Comparison of ENCODE assay signal across 8 cellular contexts in the genomic region with DNA sequence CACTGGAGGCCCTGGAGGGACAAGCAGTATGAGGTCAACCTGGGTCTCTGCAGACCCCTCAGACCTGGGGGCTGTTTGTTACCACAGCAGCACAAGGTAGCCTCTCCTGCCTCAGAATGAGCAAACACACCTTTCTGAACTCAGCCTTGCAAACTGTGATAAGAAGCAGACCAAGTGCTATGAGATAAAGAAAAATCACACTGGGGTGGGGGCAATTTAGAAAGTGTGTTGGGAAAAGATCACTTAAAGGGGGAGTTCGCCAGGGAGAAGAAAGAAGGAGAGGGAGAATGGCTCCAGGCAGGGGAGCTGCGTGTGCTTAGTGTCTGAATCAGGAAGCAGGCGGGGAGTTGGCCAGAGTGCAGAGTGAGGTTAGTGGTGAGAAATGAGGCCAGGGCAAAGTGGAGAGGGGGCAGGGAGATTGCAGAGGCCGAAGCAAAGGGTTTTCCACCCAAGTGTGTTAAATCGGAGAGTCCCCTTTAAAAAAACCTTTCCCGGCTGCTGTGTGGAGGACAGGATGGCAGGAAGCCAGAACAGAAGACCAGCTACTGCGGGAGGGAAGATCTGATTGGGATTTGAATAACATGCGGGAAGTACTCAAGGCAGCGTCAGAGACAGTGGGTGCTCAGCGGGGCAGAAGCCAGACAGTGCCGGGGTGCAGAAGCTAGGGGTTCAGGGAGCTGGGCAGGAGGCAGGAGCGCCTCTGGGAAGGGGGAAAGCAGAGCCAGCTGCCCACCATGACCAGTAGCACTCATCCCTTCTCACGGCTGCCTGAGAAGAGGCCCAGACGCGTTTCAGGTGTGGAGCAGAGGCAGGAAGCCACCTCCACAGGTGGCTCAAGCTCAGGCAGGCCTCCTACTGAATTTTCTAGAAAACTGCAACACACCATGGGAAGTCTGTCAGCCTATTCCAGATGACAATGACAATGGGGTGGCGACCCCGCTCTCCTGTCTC. TPM values are rescaled to one million over a fixed set of nuclear protein-coding genes. Genes with fewer than 3 reads are reported as not detected.
DNase-seq lines count a peak whose midpoint lies in the region; ATAC-seq and TF ChIP-seq lines count a peak whose summit lies in the region.

No MANE protein-coding gene starts in this region.

- peak overlapping the region; percentile 11 to 43 (median 24) for H3K4me3 ChIP-seq in esophagus muscularis mucosa
- H3K4me3 ChIP-seq in muscle layer of duodenum (ENCODE audit: low read depth in 1 of 2, low read length in 2 of 2) = peak overlapping the region in 1 of 2 donors; percentile 23

- no peak for TF ChIP-seq CTCF in esophagus muscularis mucosa (IDR thresholded peaks at IDR 0.05)

- DNase-seq in C1 segment of cervical spinal cord (lab: John Stamatoyannopoulos, UW) = peak in 8 of 14 donors; percentile 4 to 50 (median 37)
- DNase-seq in NCI-H2171 (lab: John Stamatoyannopoulos, UW) = peak; percentile 32
- peak; percentile 54 for DNase-seq in activated CD4-positive, alpha-beta memory T cell treated with anti-CD3 and anti-CD28 coated beads for 36 hours
- no peak for DNase-seq in esophagus muscularis mucosa (ENCODE audit: extremely low spot score)
- peak; percentile 73 for DNase-seq in ureter (ENCODE audit: low spot score)

- 18% methylated on average over 14 of the region's 17 CpGs for WGBS in esophagus muscularis mucosa

- no peak for TF ChIP-seq POLR2A in esophagus muscularis mucosa (IDR thresholded peaks at IDR 0.05; ENCODE audit: low read depth)

- peaks cover 61 to 70% (median 65%) of the 10 kb centered on the region in 4 donors for H3K4me1 ChIP-seq in esophagus muscularis mucosa
- peaks cover 21 to 32% of the 10 kb centered on the region in 2 donors for H3K4me1 ChIP-seq in muscle layer of duodenum (ENCODE audit: control insufficient read depth in 1 of 2, insufficient read depth in 2 of 2, low read length in 2 of 2)

- intact Hi-C loops in activated CD4-positive, alpha-beta memory T cell treated with anti-CD3 and anti-CD28 coated beads for 36 hours (cut with micrococcal nuclease) = no loop called here
- intact Hi-C loops in esophagus muscularis mucosa (cut with DNase I) = no loop called here

- TF ChIP-seq EP300 in esophagus muscularis mucosa (IDR thresholded peaks at IDR 0.05) = no peak

- H3K27ac ChIP-seq in esophagus muscularis mucosa (replicated peaks in 1 of 4) (peak overlapping the region; percentile 64 to 81 (median 72)), muscle layer of duodenum (ENCODE audit: low read length) (peak overlapping the region; percentile 66)

- H3K27me3 ChIP-seq in esophagus muscularis mucosa (no peaks in the 10 kb centered on the region), muscle layer of duodenum (ENCODE audit: low read depth, low read length) (no peaks in the 10 kb centered on the region)

- CTCF ChIA-PET in activated CD4-positive, alpha-beta memory T cell treated with anti-CD3 and anti-CD28 coated beads for 36 hours (lab: Charles Lee) = interaction anchor here (0.7 to 2.4 kb wide), 6 partner anchors 9 to 258 kb away, joined by 3 to 10 read pairs (median 3); a partner anchor contains a TSS

- H3K36me3 ChIP-seq in esophagus muscularis mucosa = peaks cover 0 to 6% (median 0%) of the 10 kb centered on the region in 4 donors
- H3K36me3 ChIP-seq in muscle layer of duodenum (ENCODE audit: control insufficient read depth in 1 of 2, insufficient read depth in 2 of 2, low read length in 2 of 2) = peaks cover 0 to 4% of the 10 kb centered on the region in 2 donors

- H3K4me1 Mint-ChIP-seq in activated CD4-positive, alpha-beta memory T cell treated with anti-CD3 and anti-CD28 coated beads for 36 hours (ENCODE audit: low read depth) = peaks cover 55% of the 10 kb centered on the region

- H3K27me3 Mint-ChIP-seq in activated CD4-positive, alpha-beta memory T cell treated with anti-CD3 and anti-CD28 coated beads for 36 hours = no peaks in the 10 kb centered on the region

- H3K36me3 Mint-ChIP-seq in activated CD4-positive, alpha-beta memory T cell treated with anti-CD3 and anti-CD28 coated beads for 36 hours = peaks cover 4% of the 10 kb centered on the region

- POLR2A ChIA-PET in activated CD4-positive, alpha-beta memory T cell treated with anti-CD3 and anti-CD28 coated beads for 36 hours (lab: Charles Lee) = interaction anchor here (0.5 to 1.3 kb wide), 3 partner anchors 146 to 207 kb away, joined by 3 to 4 read pairs (median 3); a partner anchor contains a TSS

- H3K9me3 Mint-ChIP-seq in activated CD4-positive, alpha-beta memory T cell treated with anti-CD3 and anti-CD28 coated beads for 36 hours = no peaks in the 10 kb centered on the region

- H3K27ac Mint-ChIP-seq in activated CD4-positive, alpha-beta memory T cell treated with anti-CD3 and anti-CD28 coated beads for 36 hours = peak overlapping the region; percentile 76

- peak overlapping the region; percentile 39 for H3K4me3 Mint-ChIP-seq in activated CD4-positive, alpha-beta memory T cell treated with anti-CD3 and anti-CD28 coated beads for 36 hours

- ATAC-seq in GM19463 (IDR thresholded peaks at IDR 0.05; ENCODE audit: unreplicated experiment) (peak; percentile 25), GM19467 (IDR thresholded peaks at IDR 0.05; ENCODE audit: unreplicated experiment) (no peak)

- no peaks in the 10 kb centered on the region for H3K9me3 ChIP-seq in esophagus muscularis mucosa
- no peaks in the 10 kb centered on the region for H3K9me3 ChIP-seq in muscle layer of duodenum (ENCODE audit: control insufficient read depth in 1 of 2, low read length in 2 of 2)

RNA-seq across cellular contexts. Expression of a gene that starts 9.0 kb away (rescaled TPM):
- 10 to 100 TPM; 35.7 to 38.0 TPM for total RNA-seq in activated CD4-positive, alpha-beta memory T cell treated with anti-CD3 and anti-CD28 coated beads for 36 hours
- total RNA-seq in esophagus muscularis mucosa (10 to 100 TPM in 3 of 4 donors, 1 to 10 TPM in 1; 9.6 to 18.4 (median 13.4) TPM), ureter (3.6 TPM)
